ENCODE assay signal across 19 cellular contexts in the genomic region with DNA sequence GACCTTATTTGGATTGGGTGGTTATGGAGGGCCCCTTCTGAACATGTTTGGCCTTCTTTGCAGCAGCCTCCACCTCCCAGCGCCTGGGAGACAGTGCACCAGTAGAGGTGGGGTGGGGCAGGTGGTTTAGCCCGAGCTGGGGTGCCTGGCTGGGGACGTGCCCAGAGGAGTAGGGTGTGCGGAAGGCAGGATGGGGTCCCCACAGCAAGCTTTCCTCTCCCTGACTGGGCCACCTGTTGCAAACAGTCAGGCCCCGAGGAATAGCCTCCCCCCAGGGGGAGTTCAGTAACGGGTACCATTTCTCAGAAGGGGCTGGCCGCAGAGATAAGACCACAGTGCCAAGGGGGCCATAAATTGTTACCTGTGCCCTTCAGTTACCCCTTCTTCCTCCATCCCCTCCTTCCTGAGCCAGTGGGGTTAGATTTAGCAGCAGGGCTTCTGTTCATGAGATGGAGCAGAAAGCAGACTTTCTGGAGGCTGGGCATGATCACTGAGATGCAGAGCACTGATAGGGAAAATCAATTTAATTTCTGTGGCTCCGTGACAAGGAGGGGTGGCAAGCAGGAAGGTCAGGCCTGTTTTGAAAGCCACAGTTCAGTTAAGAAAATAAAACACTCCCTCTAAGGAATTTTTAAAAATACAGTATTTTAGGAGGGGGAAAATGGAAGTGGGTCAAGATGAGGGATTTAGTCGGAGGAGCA.
A peak's percentile ranks its signal among the peaks of the same experiment; 100 is the strongest.
DNase-seq lines count a peak whose midpoint lies in the region; TF ChIP-seq lines count a peak whose summit lies in the region.
"Had no signal": no experiment of that assay in that cellular context is flagged by ENCODE, and none has a peak within 500 bp of the region (broad histone marks: within the 10 kb centered on the region; RNA-seq: fewer than 3 reads in every experiment).

No MANE protein-coding gene starts in this region.

- H3K4me1 ChIP-seq in Caco-2: peaks cover 44% of the 10 kb centered on the region

- H3K27me3 Mint-ChIP-seq in Caco-2 (ENCODE audit: insufficient read depth, unreplicated experiment): no peaks in the 10 kb centered on the region
- H3K27me3 Mint-ChIP-seq in brain: no peaks in the 10 kb centered on the region
- H3K27me3 Mint-ChIP-seq in progenitor cell of endocrine pancreas: no peaks in the 10 kb centered on the region

- POLR2A ChIA-PET in Caco-2 (lab: Charles Lee): no interaction called here

- no TSS peak for BruUV-seq in Caco-2 (replicated peaks; lab: Mats Ljungman, UMichigan)

- no peaks in the 10 kb centered on the region for H3K27me3 ChIP-seq in Caco-2 (replicated peaks; ENCODE audit: control insufficient read depth, insufficient read depth, low read length)
- H3K27me3 ChIP-seq: sigmoid colon, stomach, upper lobe of right lung had no signal

- no peak for DNase-seq in Caco-2
- DNase-seq in progenitor cell of endocrine pancreas (ENCODE audit: low spot score, unreplicated experiment): no peak
- DNase-seq in HPDE6-E6E7 (ENCODE audit: extremely low spot score): no peak
- no peak for DNase-seq in CD1c-positive myeloid dendritic cell (ENCODE audit: extremely low spot score)
- no peak for DNase-seq in amygdala (lab: John Stamatoyannopoulos, UW)
- DNase-seq: anterior cingulate cortex, DMS153, endodermal cell, glutamatergic neuron, HCEC 1CT, NCI-H1417 treated with DMSO at 0.1 percent for 48 hours, NCI-H526 treated with DMSO at 0.1 percent for 48 hours, SIG-M5, sigmoid colon, stomach, T1000, upper lobe of right lung had no signal

- H3K4me1 Mint-ChIP-seq in Caco-2 (ENCODE audit: low read depth, unreplicated experiment): peaks cover 70% of the 10 kb centered on the region
- H3K4me1 Mint-ChIP-seq in brain: peaks cover 94% of the 10 kb centered on the region
- peaks cover 34% of the 10 kb centered on the region for H3K4me1 Mint-ChIP-seq in progenitor cell of endocrine pancreas (ENCODE audit: low read depth)

- CTCF ChIA-PET in Caco-2 (lab: Charles Lee): no interaction called here

- TF ChIP-seq CTCF in Caco-2 (IDR thresholded peaks at IDR 0.05; ENCODE audit: insufficient read depth in 1 of 2, low read depth in 1 of 2, low read length in 1 of 2, severe bottlenecking in 1 of 2, unreplicated experiment in 1 of 2) (no peak), brain (conservative IDR thresholded peaks at IDR 0.05) (no peak), progenitor cell of endocrine pancreas (IDR thresholded peaks at IDR 0.05; ENCODE audit: unreplicated experiment) (no peak)

- H3K27ac Mint-ChIP-seq in Caco-2 (ENCODE audit: unreplicated experiment): peak overlapping the region; percentile 28
- peak overlapping the region in 3 of 5 experiments; percentile 30 to 99 (median 89) for H3K27ac Mint-ChIP-seq in brain
- H3K27ac Mint-ChIP-seq in progenitor cell of endocrine pancreas: peak overlapping the region; percentile 75
- H3K27ac Mint-ChIP-seq: endodermal cell had no signal

- H3K4me3 Mint-ChIP-seq in Caco-2 (ENCODE audit: unreplicated experiment) (no peak overlapping the region), brain (no peak overlapping the region), progenitor cell of endocrine pancreas (ENCODE audit: low read depth) (no peak overlapping the region)
- H3K4me3 Mint-ChIP-seq: endodermal cell had no signal

- intact Hi-C loops in Caco-2 (cut with micrococcal nuclease; ENCODE audit: unreplicated experiment): loop anchor here (10.0 kb wide), 1 partner anchor 303 kb away; no protein-coding TSS in a partner anchor

- H3K36me3 Mint-ChIP-seq in Caco-2 (ENCODE audit: insufficient read depth, unreplicated experiment) (peaks cover 41% of the 10 kb centered on the region), brain (peaks cover 11% of the 10 kb centered on the region), progenitor cell of endocrine pancreas (ENCODE audit: insufficient read depth) (peaks cover 4% of the 10 kb centered on the region)

- H3K9me3 Mint-ChIP-seq in Caco-2 (ENCODE audit: unreplicated experiment) (no peaks in the 10 kb centered on the region), brain (peaks cover 0 to 2% (median 0%) of the 10 kb centered on the region in 5 experiments), progenitor cell of endocrine pancreas (ENCODE audit: low read depth) (no peaks in the 10 kb centered on the region)
- H3K9me3 Mint-ChIP-seq: endodermal cell had no signal

- H3K9me3 ChIP-seq in Caco-2 (no peaks in the 10 kb centered on the region), KOPT-K1 (ENCODE audit: insufficient read depth, low read length, poor library complexity, severe bottlenecking) (no peaks in the 10 kb centered on the region)
- H3K9me3 ChIP-seq: sigmoid colon, stomach, upper lobe of right lung had no signal

- H3K27ac ChIP-seq in KOPT-K1 (ENCODE audit: low read depth, low read length, poor library complexity, severe bottlenecking): peak overlapping the region; percentile 97
- H3K27ac ChIP-seq: sigmoid colon, stomach, upper lobe of right lung had no signal

- no peaks in the 10 kb centered on the region; the same call in 1 of the 2 replicates for H3K36me3 ChIP-seq in Caco-2 (ENCODE audit: control insufficient read depth, insufficient read depth, low read length)
- H3K36me3 ChIP-seq in KOPT-K1 (ENCODE audit: insufficient read depth, low read length): 0 out of 2 replicates have a peak, but pooled peaks cover 2% of the 10 kb centered on the region
- H3K36me3 ChIP-seq: sigmoid colon, stomach, upper lobe of right lung had no signal

- H3K4me3 ChIP-seq in Caco-2 (ENCODE audit: low read depth, low read length): no peak overlapping the region
- H3K4me3 ChIP-seq: sigmoid colon, stomach, upper lobe of right lung had no signal

Comparison
In these comparisons a context has a peak if more than half of its experiments do, and no peak if none do; other contexts are left out.
1. H3K27ac Mint-ChIP-seq: peak in every context shown above with its lines; median percentile 89 in brain; 75 in progenitor cell of endocrine pancreas; 28 in Caco-2.